ENCODE assay signal across 16 cellular contexts in the genomic region with DNA sequence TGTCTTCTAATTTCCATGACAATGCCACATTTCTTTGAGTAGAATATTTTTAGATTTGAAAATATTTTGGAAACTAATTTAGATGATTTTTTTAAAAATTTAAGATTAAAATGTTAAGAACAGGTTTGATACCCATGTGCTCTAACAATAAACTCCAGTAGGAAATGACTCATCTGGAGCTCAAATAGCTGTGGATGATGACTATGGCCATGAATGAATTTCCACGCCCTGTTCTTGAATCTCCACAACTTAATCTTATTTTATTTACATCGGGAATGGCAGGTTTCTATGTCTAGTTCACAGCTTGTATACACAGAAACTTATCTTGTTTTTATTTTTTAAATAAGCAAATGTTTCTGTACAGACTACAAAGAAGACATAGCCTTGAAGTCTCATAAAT.
DNase-seq lines count a peak whose midpoint lies in the region; ATAC-seq and TF ChIP-seq lines count a peak whose summit lies in the region.
"Had no signal": no experiment of that assay in that cellular context is flagged by ENCODE, and none has a peak within 500 bp of the region (broad histone marks: within the 10 kb centered on the region; RNA-seq: fewer than 3 reads in every experiment).

No MANE protein-coding gene starts in this region.

- TF ChIP-seq CTCF in A673 (conservative IDR thresholded peaks at IDR 0.05; ENCODE audit: low read depth, low read length) (no peak), HCT116 (IDR thresholded peaks at IDR 0.05 in 2 of 3, conservative IDR thresholded peaks at IDR 0.05 in 1 of 3; ENCODE audit: borderline replicate concordance in 1 of 3, insufficient read depth in 1 of 3, low read depth in 2 of 3, low read length in 2 of 3) (no peak), fibroblast of the aortic adventitia (IDR thresholded peaks at IDR 0.05; ENCODE audit: insufficient read depth, low read length) (no peak), Calu3 (IDR thresholded peaks at IDR 0.05; ENCODE audit: unreplicated experiment) (no peak)

- H3K79me2 ChIP-seq in HCT116 (ENCODE audit: insufficient read depth, low read length): no peaks in the 10 kb centered on the region

- H3K9me2 ChIP-seq in HCT116 (ENCODE audit: insufficient read depth): peaks cover 2% of the 10 kb centered on the region; the same call in 1 of the 2 replicates

- H3K4me1 ChIP-seq in A673 (ENCODE audit: insufficient read depth, low read length, poor library complexity, severe bottlenecking) (no peaks in the 10 kb centered on the region), HCT116 (ENCODE audit: control insufficient read depth in 1 of 2, insufficient read depth in 2 of 2, low read length in 2 of 2) (peaks cover 0 to 11% of the 10 kb centered on the region in 2 experiments; a peak in 2 of 4 replicates), SJCRH30 (0 out of 2 replicates have a peak, but pooled peaks cover 2% of the 10 kb centered on the region)
- H3K4me1 ChIP-seq: uterus had no signal

- RAD21 ChIA-PET in HCT116 (lab: Charles Lee; ENCODE audit: low non-redundant PET in 1 of 2, low total read pairs in 2 of 2, uncharacterized antibody in 2 of 2, unreplicated experiment in 2 of 2): no interaction called here

- TF ChIP-seq RAD21 in HCT116 (IDR thresholded peaks at IDR 0.05; ENCODE audit: low read depth): no peak

- H3K4me2 ChIP-seq in HCT116 (ENCODE audit: low read length): peak overlapping the region; percentile 46; the same call in 1 of the 2 replicates

- H2AFZ ChIP-seq in HCT116 (ENCODE audit: low read depth, low read length, poor library complexity, severe bottlenecking): peak overlapping the region; percentile 86

- no peak overlapping the region for H3K4me3 Mint-ChIP-seq in Calu3 (ENCODE audit: low read depth, unreplicated experiment)
- H3K4me3 Mint-ChIP-seq: H9, memory B cell had no signal

- no peaks in the 10 kb centered on the region for H3K36me3 Mint-ChIP-seq in Calu3 (ENCODE audit: insufficient read depth, unreplicated experiment)
- H3K36me3 Mint-ChIP-seq: memory B cell had no signal

- no peak overlapping the region for H3K27ac ChIP-seq in A673 (ENCODE audit: low read depth, low read length, poor library complexity, severe bottlenecking)
- no peak overlapping the region for H3K27ac ChIP-seq in HCT116 (ENCODE audit: low read depth, low read length)
- H3K27ac ChIP-seq in SJCRH30: no peak overlapping the region
- H3K27ac ChIP-seq: skin epidermis, uterus had no signal

- CTCF ChIA-PET in A673 (lab: Charles Lee): no interaction called here
- CTCF ChIA-PET in HCT116 (lab: Charles Lee): no interaction called here
- CTCF ChIA-PET in Calu3 (lab: Charles Lee): interaction anchor here (0.6 to 1.5 kb wide), 4 partner anchors 19 to 325 kb away, joined by 3 to 5 read pairs (median 3); no protein-coding TSS in a partner anchor

- no peaks in the 10 kb centered on the region for H3K9me3 Mint-ChIP-seq in Calu3 (ENCODE audit: low read depth, unreplicated experiment)
- H3K9me3 Mint-ChIP-seq: H9, memory B cell had no signal

- ATAC-seq in HCT116 (0 out of 2 replicates have a peak, but pooled peaks have one; percentile 50), GM21723 (IDR thresholded peaks at IDR 0.05; ENCODE audit: unreplicated experiment) (no peak)

- DNase-seq in A673 (ENCODE audit: low spot score) (peak; percentile 30), HCT116 (ENCODE audit: low read depth, low spot score) (peak; percentile 18), amniotic epithelial cell (ENCODE audit: low read depth) (peak; percentile 70), fibroblast of the aortic adventitia (ENCODE audit: low read depth) (peak; percentile 45), Calu3 (no peak), SJCRH30 (no peak)
- no peak for DNase-seq in activated effector memory CD4-positive, alpha-beta T cell treated with anti-CD3 and anti-CD28 coated beads, Interleukin-2, amount 50 U/mL, for 16 hours
- DNase-seq: activated naive CD4-positive, alpha-beta T cell; cerebellar nuclear complex; H9; NCI-H1694; stimulated activated naive CD4-positive, alpha-beta T cell treated with Interleukin-2 at 50 U/mL for 16 hours; uterus had no signal

- no peaks in the 10 kb centered on the region for H3K27me3 Mint-ChIP-seq in Calu3 (ENCODE audit: unreplicated experiment)
- H3K27me3 Mint-ChIP-seq: memory B cell had no signal

- BruUV-seq in A673 (replicated peaks; lab: Mats Ljungman, UMichigan): no TSS peak
- no TSS peak for BruUV-seq in HCT116 (replicated peaks; lab: Mats Ljungman, UMichigan)
- BruUV-seq in Calu3 (replicated peaks; lab: Mats Ljungman, UMichigan): no TSS peak

- H4K20me1 ChIP-seq in HCT116 (ENCODE audit: insufficient read depth): no peaks in the 10 kb centered on the region

- no peak overlapping the region for H3K27ac Mint-ChIP-seq in Calu3 (ENCODE audit: unreplicated experiment)
- H3K27ac Mint-ChIP-seq: H9, memory B cell had no signal

- POLR2A ChIA-PET in A673 (lab: Charles Lee; ENCODE audit: low non-redundant PET): no interaction called here
- POLR2A ChIA-PET in HCT116 (lab: Charles Lee): no interaction called here

- no peaks in the 10 kb centered on the region for H3K27me3 ChIP-seq in A673 (replicated peaks; ENCODE audit: insufficient read depth, low read depth, low read length, poor library complexity)
- no peaks in the 10 kb centered on the region for H3K27me3 ChIP-seq in HCT116 (ENCODE audit: insufficient read depth, low read length)
- no peaks in the 10 kb centered on the region for H3K27me3 ChIP-seq in SJCRH30
- H3K27me3 ChIP-seq: uterus had no signal

- H3K36me3 ChIP-seq in A673 (ENCODE audit: insufficient read depth, low read length, poor library complexity, severe bottlenecking) (no peaks in the 10 kb centered on the region), HCT116 (ENCODE audit: control insufficient read depth in 1 of 2, insufficient read depth in 2 of 2, low read length in 2 of 2) (no peaks in the 10 kb centered on the region), SJCRH30 (no peaks in the 10 kb centered on the region)
- H3K36me3 ChIP-seq: uterus had no signal

- no peak overlapping the region for H3K4me3 ChIP-seq in A673 (ENCODE audit: low read depth, low read length, poor library complexity, severe bottlenecking)
- no peak overlapping the region for H3K4me3 ChIP-seq in HCT116 (replicated peaks in 1 of 2; ENCODE audit: low read depth in 1 of 2, low read length in 2 of 2)
- H3K4me3 ChIP-seq in fibroblast of the aortic adventitia (ENCODE audit: low read depth, low read length): no peak overlapping the region
- no peak overlapping the region for H3K4me3 ChIP-seq in SJCRH30
- H3K4me3 ChIP-seq: skin epidermis, uterus had no signal

- peaks cover 9% of the 10 kb centered on the region for H3K4me1 Mint-ChIP-seq in Calu3 (ENCODE audit: low read depth, unreplicated experiment)
- H3K4me1 Mint-ChIP-seq: H9, memory B cell had no signal

- H3K9me3 ChIP-seq in A673 (ENCODE audit: low read depth, low read length, poor library complexity, severe bottlenecking) (no peaks in the 10 kb centered on the region), HCT116 (ENCODE audit: control insufficient read depth in 1 of 2, insufficient read depth in 1 of 2, low read depth in 1 of 2, low read length in 2 of 2) (no peaks in the 10 kb centered on the region), SJCRH30 (replicated peaks) (no peaks in the 10 kb centered on the region)
- H3K9me3 ChIP-seq: uterus had no signal

- intact Hi-C loops in A673 (cut with micrococcal nuclease; ENCODE audit: unreplicated experiment) (no loop called here), HCT116 (cut with micrococcal nuclease) (no loop called here), Calu3 (cut with micrococcal nuclease; ENCODE audit: unreplicated experiment) (no loop called here)

- H3K9ac ChIP-seq in HCT116 (ENCODE audit: low read length): no peak overlapping the region

- no peak for TF ChIP-seq POLR2A in HCT116 (IDR thresholded peaks at IDR 0.05; ENCODE audit: borderline replicate concordance, extremely low read depth, insufficient read depth, insufficient read length)

TF ChIP-seq in HCT116, 20 proteins besides CTCF, POLR2A, EP300 and RAD21:
- 0 out of 2 replicates have a peak, but pooled peaks have one; percentile 10 for TF ChIP-seq SP1 (IDR thresholded peaks at IDR 0.05; ENCODE audit: low read depth)
- TF ChIP-seq EZH2phosphoT487 (IDR thresholded peaks at IDR 0.05; ENCODE audit: borderline replicate concordance): no peak
- TF ChIP-seq SIN3A (IDR thresholded peaks at IDR 0.05; ENCODE audit: low read depth): no peak
- TF ChIP-seq SRF (IDR thresholded peaks at IDR 0.05; ENCODE audit: low read depth): no peak
- TF ChIP-seq ZNF274 (IDR thresholded peaks at IDR 0.05; ENCODE audit: low read depth, low read length): no peak
- TF ChIP-seq JUND (IDR thresholded peaks at IDR 0.05): 0 out of 2 replicates have a peak, but pooled peaks have one; percentile 21
- TF ChIP-seq FOSL1 (IDR thresholded peaks at IDR 0.05; ENCODE audit: low read depth): peak; percentile 49; the same call in 1 of the 2 replicates
TF ChIP-seq in HCT116: peak in this region for 3.

Comparison
In these comparisons a context has a peak if more than half of its experiments do, and no peak if none do; other contexts are left out.
1. DNase-seq: peak in A673 (single experiment), HCT116 (single experiment), amniotic epithelial cell (single experiment) and fibroblast of the aortic adventitia (single experiment); none in Calu3 (single experiment), activated effector memory CD4-positive, alpha-beta T cell treated with anti-CD3 and anti-CD28 coated beads, Interleukin-2, amount 50 U/mL, for 16 hours (single experiment) and SJCRH30 (0 of 2).